Comparison of ENCODE assay signal across 8 cellular contexts in genomic region chr14:32073537-32074189, GRCh38. TPM values are rescaled to one million over a fixed set of nuclear protein-coding genes. Genes with fewer than 3 reads are reported as not detected.
A peak's percentile ranks its signal among the peaks of the same experiment; 100 is the strongest.
DNase-seq lines count a peak whose midpoint lies in the region; ATAC-seq and TF ChIP-seq lines count a peak whose summit lies in the region.

No MANE protein-coding gene starts in this region.

- peak overlapping the region; percentile 19 for H3K4me3 Mint-ChIP-seq in activated T-cell treated with anti-CD3 and anti-CD28 coated beads, Interleukin-2, amount 50 U/mL, for 4 hours

- no peak overlapping the region for H3K4me3 ChIP-seq in right atrium auricular region

- no peaks in the 10 kb centered on the region for H3K27me3 ChIP-seq in right atrium auricular region

- H3K4me1 Mint-ChIP-seq in activated T-cell treated with anti-CD3 and anti-CD28 coated beads, Interleukin-2, amount 50 U/mL, for 4 hours (ENCODE audit: low read depth): peaks cover 18% of the 10 kb centered on the region

- H3K27ac ChIP-seq in right atrium auricular region: peak overlapping the region; percentile 96 to 100

- no peaks in the 10 kb centered on the region for H3K36me3 Mint-ChIP-seq in activated T-cell treated with anti-CD3 and anti-CD28 coated beads, Interleukin-2, amount 50 U/mL, for 4 hours (ENCODE audit: insufficient read depth)

- peak; percentile 60 to 84 for TF ChIP-seq CTCF in right atrium auricular region (IDR thresholded peaks at IDR 0.05)

- no peaks in the 10 kb centered on the region for H3K36me3 ChIP-seq in right atrium auricular region

- DNase-seq in right atrium auricular region (ENCODE audit: low spot score): no peak
- no peak for DNase-seq in left cardiac atrium
- peak; percentile 48 for DNase-seq in HS-5 (ENCODE audit: low read depth)
- peak; percentile 83 for DNase-seq in NCI-H82 (lab: John Stamatoyannopoulos, UW)
- peak; percentile 38 for DNase-seq in activated T-cell treated with anti-CD3 and anti-CD28 coated beads, Interleukin-2, amount 50 U/mL, for 4 hours
- DNase-seq in foreskin melanocyte: peak; percentile 78
- DNase-seq in renal cortical epithelial cell (ENCODE audit: low read depth): peak; percentile 80

- H3K9me3 ChIP-seq in right atrium auricular region: no peaks in the 10 kb centered on the region

- peaks cover 0 to 30% of the 10 kb centered on the region in 2 donors for H3K4me1 ChIP-seq in right atrium auricular region

- no peaks in the 10 kb centered on the region for H3K27me3 Mint-ChIP-seq in activated T-cell treated with anti-CD3 and anti-CD28 coated beads, Interleukin-2, amount 50 U/mL, for 4 hours (ENCODE audit: low read depth)

- no peaks in the 10 kb centered on the region for H3K9me3 Mint-ChIP-seq in activated T-cell treated with anti-CD3 and anti-CD28 coated beads, Interleukin-2, amount 50 U/mL, for 4 hours

- ATAC-seq in left cardiac atrium (no peak), HG03045 (IDR thresholded peaks at IDR 0.05; ENCODE audit: unreplicated experiment) (no peak)
- ATAC-seq in activated T-cell treated with anti-CD3 and anti-CD28 coated beads, Interleukin-2, amount 50 U/mL, for 4 hours: no peak

- intact Hi-C loops in left cardiac atrium (cut with DNase I): loop anchor here (2.0 to 10.0 kb wide), 3 partner anchors 131 to 391 kb away; partner anchors contain the start of genes RNU6-7 (in 1 of the 2) and RNU6-8 (in 1 of the 2)

RNA-seq across cellular contexts. Expression of gene ARHGAP5, which starts 3.4 kb away (rescaled TPM):
- total RNA-seq in right atrium auricular region: 100 to 1,000 TPM; 145 to 160 TPM
- 100 to 1,000 TPM; 168 to 181 TPM for total RNA-seq in left cardiac atrium
- 10 to 100 TPM; 35.1 to 37.8 (median 36.4) TPM for total RNA-seq in activated T-cell treated with anti-CD3 and anti-CD28 coated beads, Interleukin-2, amount 50 U/mL, for 4 hours
- 199 and 235 TPM in 2 replicates for total RNA-seq in renal cortical epithelial cell

Comparison
In these comparisons a context has a peak if more than half of its experiments do, and no peak if none do; other contexts are left out.
1. DNase-seq: peak in HS-5 (single experiment), NCI-H82 (single experiment), activated T-cell treated with anti-CD3 and anti-CD28 coated beads, Interleukin-2, amount 50 U/mL, for 4 hours (single experiment), foreskin melanocyte (single experiment) and renal cortical epithelial cell (single experiment); none in right atrium auricular region (single experiment) and left cardiac atrium (single experiment).